In the genomic region with DNA sequence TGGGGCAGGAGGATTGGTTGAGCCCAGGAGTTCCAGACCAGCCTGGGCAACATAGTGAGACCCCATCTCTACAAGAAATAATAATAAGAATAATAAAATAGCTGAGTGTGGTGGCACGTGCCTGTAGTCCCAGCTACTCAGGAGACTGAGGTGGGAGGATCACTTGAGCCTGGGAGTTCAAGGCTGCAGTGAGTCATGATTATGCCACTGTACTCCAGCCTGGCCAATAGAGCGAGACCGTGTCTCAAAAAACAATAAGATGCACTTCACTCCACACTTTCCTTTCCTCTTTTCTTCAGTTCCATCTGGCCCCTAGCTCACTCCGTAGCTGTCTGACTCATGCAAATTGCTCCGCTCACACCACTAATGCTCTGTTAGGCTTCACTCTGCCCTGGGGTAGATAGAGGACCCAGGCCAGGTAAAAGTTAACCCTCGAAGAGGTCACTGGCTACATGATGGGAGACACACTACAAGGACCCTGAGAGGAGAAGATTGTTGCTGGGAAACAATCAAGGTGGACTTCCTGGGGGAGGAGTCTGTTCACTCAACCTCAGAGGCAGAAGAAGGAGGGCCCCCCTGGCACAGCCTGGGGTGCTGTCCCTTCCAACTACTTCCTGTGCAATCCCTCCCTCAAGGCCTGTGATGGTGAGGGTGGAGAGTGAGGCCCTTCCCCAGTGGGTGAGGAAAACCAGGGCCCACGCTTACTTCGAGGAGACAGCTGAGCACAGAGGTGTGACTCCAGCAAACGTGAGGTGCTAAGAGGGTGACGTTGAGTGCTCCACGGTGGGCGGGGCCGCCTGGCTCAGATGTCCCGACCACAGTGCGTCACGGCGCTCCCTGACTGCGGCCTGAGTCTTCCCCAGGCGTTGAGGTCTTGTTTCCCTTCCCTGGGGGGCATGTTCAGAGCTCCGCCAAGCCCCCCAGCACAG, we compare ENCODE assay signal across 1 cellular context.
TF ChIP-seq lines count a peak whose summit lies in the region.

No MANE protein-coding gene starts in this region.

TF ChIP-seq in GM12878, 131 proteins besides CTCF, POLR2A, EP300 and RAD21 (continued from another document):
- TF ChIP-seq, protein P1, sequence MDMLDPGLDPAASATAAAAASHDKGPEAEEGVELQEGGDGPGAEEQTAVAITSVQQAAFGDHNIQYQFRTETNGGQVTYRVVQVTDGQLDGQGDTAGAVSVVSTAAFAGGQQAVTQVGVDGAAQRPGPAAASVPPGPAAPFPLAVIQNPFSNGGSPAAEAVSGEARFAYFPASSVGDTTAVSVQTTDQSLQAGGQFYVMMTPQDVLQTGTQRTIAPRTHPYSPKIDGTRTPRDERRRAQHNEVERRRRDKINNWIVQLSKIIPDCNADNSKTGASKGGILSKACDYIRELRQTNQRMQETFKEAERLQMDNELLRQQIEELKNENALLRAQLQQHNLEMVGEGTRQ (IDR thresholded peaks at IDR 0.05; ENCODE audit: borderline replicate concordance, low read depth, low read length) = no peak
- 0 out of 2 replicates have a peak, but pooled peaks have one; percentile 5 for TF ChIP-seq BCL11A (IDR thresholded peaks at IDR 0.05; ENCODE audit: low read depth, low read length)
- TF ChIP-seq, protein P2, sequence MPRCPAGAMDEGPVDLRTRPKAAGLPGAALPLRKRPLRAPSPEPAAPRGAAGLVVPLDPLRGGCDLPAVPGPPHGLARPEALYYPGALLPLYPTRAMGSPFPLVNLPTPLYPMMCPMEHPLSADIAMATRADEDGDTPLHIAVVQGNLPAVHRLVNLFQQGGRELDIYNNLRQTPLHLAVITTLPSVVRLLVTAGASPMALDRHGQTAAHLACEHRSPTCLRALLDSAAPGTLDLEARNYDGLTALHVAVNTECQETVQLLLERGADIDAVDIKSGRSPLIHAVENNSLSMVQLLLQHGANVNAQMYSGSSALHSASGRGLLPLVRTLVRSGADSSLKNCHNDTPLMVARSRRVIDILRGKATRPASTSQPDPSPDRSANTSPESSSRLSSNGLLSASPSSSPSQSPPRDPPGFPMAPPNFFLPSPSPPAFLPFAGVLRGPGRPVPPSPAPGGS (IDR thresholded peaks at IDR 0.05; ENCODE audit: borderline replicate concordance, insufficient read depth, low read depth, low read length, poor library complexity, severe bottlenecking) = no peak
- TF ChIP-seq POLR2AphosphoS5 (IDR thresholded peaks at IDR 0.05; ENCODE audit: low read length) = peak; percentile 76
- TF ChIP-seq SP1 (IDR thresholded peaks at IDR 0.05; ENCODE audit: low read depth, low read length) = peak; percentile 58
- peak; percentile 73; the same call in 1 of the 2 replicates for TF ChIP-seq SPI1 (IDR thresholded peaks at IDR 0.05; ENCODE audit: borderline replicate concordance, insufficient read depth, low read depth, low read length)
- no peak for TF ChIP-seq NFIC (IDR thresholded peaks at IDR 0.05; ENCODE audit: low read depth, low read length)
- no peak for TF ChIP-seq FOS (IDR thresholded peaks at IDR 0.05; ENCODE audit: borderline replicate concordance, extremely low read depth, insufficient read length)
- TF ChIP-seq HCFC1 (IDR thresholded peaks at IDR 0.05; ENCODE audit: low read length) = no peak
- no peak for TF ChIP-seq BRCA1 (IDR thresholded peaks at IDR 0.05; ENCODE audit: low read depth, low read length)
- no peak for TF ChIP-seq HDAC2 (IDR thresholded peaks at IDR 0.05)
- no peak for TF ChIP-seq SUZ12 (IDR thresholded peaks at IDR 0.05; ENCODE audit: unreplicated experiment)
- TF ChIP-seq, protein P3, sequence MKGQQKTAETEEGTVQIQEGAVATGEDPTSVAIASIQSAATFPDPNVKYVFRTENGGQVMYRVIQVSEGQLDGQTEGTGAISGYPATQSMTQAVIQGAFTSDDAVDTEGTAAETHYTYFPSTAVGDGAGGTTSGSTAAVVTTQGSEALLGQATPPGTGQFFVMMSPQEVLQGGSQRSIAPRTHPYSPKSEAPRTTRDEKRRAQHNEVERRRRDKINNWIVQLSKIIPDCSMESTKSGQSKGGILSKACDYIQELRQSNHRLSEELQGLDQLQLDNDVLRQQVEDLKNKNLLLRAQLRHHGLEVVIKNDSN (IDR thresholded peaks at IDR 0.05; ENCODE audit: borderline replicate concordance, extremely low read length, insufficient read depth, low read depth, low read length) = no peak
- TF ChIP-seq, protein P4, sequence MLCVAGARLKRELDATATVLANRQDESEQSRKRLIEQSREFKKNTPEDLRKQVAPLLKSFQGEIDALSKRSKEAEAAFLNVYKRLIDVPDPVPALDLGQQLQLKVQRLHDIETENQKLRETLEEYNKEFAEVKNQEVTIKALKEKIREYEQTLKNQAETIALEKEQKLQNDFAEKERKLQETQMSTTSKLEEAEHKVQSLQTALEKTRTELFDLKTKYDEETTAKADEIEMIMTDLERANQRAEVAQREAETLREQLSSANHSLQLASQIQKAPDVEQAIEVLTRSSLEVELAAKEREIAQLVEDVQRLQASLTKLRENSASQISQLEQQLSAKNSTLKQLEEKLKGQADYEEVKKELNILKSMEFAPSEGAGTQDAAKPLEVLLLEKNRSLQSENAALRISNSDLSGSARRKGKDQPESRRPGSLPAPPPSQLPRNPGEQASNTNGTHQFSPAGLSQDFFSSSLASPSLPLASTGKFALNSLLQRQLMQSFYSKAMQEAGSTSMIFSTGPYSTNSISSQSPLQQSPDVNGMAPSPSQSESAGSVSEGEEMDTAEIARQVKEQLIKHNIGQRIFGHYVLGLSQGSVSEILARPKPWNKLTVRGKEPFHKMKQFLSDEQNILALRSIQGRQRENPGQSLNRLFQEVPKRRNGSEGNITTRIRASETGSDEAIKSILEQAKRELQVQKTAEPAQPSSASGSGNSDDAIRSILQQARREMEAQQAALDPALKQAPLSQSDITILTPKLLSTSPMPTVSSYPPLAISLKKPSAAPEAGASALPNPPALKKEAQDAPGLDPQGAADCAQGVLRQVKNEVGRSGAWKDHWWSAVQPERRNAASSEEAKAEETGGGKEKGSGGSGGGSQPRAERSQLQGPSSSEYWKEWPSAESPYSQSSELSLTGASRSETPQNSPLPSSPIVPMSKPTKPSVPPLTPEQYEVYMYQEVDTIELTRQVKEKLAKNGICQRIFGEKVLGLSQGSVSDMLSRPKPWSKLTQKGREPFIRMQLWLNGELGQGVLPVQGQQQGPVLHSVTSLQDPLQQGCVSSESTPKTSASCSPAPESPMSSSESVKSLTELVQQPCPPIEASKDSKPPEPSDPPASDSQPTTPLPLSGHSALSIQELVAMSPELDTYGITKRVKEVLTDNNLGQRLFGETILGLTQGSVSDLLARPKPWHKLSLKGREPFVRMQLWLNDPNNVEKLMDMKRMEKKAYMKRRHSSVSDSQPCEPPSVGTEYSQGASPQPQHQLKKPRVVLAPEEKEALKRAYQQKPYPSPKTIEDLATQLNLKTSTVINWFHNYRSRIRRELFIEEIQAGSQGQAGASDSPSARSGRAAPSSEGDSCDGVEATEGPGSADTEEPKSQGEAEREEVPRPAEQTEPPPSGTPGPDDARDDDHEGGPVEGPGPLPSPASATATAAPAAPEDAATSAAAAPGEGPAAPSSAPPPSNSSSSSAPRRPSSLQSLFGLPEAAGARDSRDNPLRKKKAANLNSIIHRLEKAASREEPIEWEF (IDR thresholded peaks at IDR 0.05; ENCODE audit: insufficient replicate concordance, low read depth, low read length) = no peak
- no peak for TF ChIP-seq WRNIP1 (IDR thresholded peaks at IDR 0.05; ENCODE audit: borderline replicate concordance, low read depth, low read length)
- peak; percentile 88 for TF ChIP-seq SMARCA5 (IDR thresholded peaks at IDR 0.05)
- no peak for TF ChIP-seq MYC (IDR thresholded peaks at IDR 0.05; ENCODE audit: insufficient read depth, insufficient read length, insufficient replicate concordance, low read length, severe bottlenecking)
- TF ChIP-seq MEF2B (IDR thresholded peaks at IDR 0.05; ENCODE audit: partially characterized antibody, poor library complexity, severe bottlenecking) = peak; percentile 54
- no peak for TF ChIP-seq STAT3 (IDR thresholded peaks at IDR 0.05; ENCODE audit: low read depth, low read length)
- TF ChIP-seq ESRRA (IDR thresholded peaks at IDR 0.05; ENCODE audit: low read length) = no peak
- TF ChIP-seq, protein P5, sequence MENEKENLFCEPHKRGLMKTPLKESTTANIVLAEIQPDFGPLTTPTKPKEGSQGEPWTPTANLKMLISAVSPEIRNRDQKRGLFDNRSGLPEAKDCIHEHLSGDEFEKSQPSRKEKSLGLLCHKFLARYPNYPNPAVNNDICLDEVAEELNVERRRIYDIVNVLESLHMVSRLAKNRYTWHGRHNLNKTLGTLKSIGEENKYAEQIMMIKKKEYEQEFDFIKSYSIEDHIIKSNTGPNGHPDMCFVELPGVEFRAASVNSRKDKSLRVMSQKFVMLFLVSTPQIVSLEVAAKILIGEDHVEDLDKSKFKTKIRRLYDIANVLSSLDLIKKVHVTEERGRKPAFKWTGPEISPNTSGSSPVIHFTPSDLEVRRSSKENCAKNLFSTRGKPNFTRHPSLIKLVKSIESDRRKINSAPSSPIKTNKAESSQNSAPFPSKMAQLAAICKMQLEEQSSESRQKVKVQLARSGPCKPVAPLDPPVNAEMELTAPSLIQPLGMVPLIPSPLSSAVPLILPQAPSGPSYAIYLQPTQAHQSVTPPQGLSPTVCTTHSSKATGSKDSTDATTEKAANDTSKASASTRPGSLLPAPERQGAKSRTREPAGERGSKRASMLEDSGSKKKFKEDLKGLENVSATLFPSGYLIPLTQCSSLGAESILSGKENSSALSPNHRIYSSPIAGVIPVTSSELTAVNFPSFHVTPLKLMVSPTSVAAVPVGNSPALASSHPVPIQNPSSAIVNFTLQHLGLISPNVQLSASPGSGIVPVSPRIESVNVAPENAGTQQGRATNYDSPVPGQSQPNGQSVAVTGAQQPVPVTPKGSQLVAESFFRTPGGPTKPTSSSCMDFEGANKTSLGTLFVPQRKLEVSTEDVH (IDR thresholded peaks at IDR 0.05; ENCODE audit: low read depth, partially characterized antibody) = peak; percentile 33
- no peak; the same call in 1 of the 2 replicates for TF ChIP-seq NR2C1 (IDR thresholded peaks at IDR 0.05)
- TF ChIP-seq NRF1 (conservative IDR thresholded peaks at IDR 0.05; ENCODE audit: low read depth, low read length) = no peak
- no peak for TF ChIP-seq PML (IDR thresholded peaks at IDR 0.05; ENCODE audit: low read length)
